ENCODE assay signal across 9 cellular contexts in the genomic region with DNA sequence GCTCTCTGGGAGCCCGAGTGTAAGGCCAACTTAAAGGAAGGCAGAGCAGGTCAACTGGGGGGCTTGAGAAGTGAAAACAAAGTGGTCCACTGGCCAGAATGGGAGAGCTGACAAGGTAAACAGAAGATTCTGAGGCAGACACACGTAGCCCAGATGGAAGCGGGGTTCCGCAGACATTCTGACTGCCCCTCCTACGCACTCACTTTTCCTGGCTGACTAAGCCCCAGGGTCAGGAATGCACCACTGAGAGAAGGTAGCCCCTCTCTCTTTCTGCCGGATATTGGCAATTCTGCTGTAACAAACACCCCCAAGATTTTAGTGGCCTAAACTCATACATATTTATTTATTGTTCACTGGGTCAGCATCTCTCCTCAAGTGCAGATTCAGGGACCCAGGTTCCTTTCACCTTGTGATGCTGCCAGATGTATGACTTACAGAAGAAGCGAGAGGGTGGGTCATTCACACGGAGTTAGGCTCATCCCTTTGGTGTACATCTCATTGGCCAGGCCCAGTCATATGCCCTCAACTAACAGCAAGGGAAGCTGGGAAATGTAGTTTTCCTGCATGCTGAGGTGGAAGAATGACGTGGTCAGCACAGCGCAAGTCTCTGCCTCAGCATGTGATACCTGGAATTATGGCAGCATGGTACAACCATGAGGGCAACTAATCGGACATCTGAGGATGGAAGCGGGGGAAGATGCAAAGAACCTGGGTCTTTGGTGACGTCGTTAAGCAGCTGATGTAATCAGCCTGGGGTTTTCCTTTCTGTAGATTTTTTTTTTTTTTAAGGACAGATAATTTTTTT. TPM values are rescaled to one million over a fixed set of nuclear protein-coding genes. Genes with fewer than 3 reads are reported as not detected.
DNase-seq lines count a peak whose midpoint lies in the region; ATAC-seq, FAIRE-seq and TF ChIP-seq lines count a peak whose summit lies in the region.
"Had no signal": no experiment of that assay in that cellular context is flagged by ENCODE, and none has a peak within 500 bp of the region (broad histone marks: within the 10 kb centered on the region; RNA-seq: fewer than 3 reads in every experiment).

No MANE protein-coding gene starts in this region.

- H4K20me1 ChIP-seq in SU-DHL-6 (ENCODE audit: low read depth, low read length) (no peaks in the 10 kb centered on the region), GM12878 (ENCODE audit: control insufficient read depth, insufficient read depth) (no peaks in the 10 kb centered on the region)

- H3K79me2 ChIP-seq in ACC112 (ENCODE audit: control insufficient read depth, insufficient read depth, low read length, unreplicated experiment) (no peaks in the 10 kb centered on the region), SU-DHL-6 (ENCODE audit: insufficient read depth, low read length) (no peaks in the 10 kb centered on the region), GM12878 (ENCODE audit: control insufficient read depth, insufficient read depth, low read length) (no peaks in the 10 kb centered on the region)
- H3K79me2 ChIP-seq: parathyroid adenoma had no signal

- peak; percentile 87 for DNase-seq in GM12878 (ENCODE audit: low read depth, low spot score)
- peak in 3 of 4 experiments; percentile 7 to 29 (median 21) for DNase-seq in stimulated activated CD4-positive, alpha-beta T cell treated with anti-CD3 and anti-CD28 coated beads, Interleukin-1b, Interleukin-23, amount 100 ng/mL, for 24 hours (ENCODE audit: low read depth in 4 of 4, low spot score in 1 of 4)
- DNase-seq in NK-92 treated with Interleukin-12 subunit alpha and Interleukin-12 subunit beta, amount 100 ng/mL, for 24 hours (lab: John Stamatoyannopoulos, UW), result no peak

- TF ChIP-seq CTCF in SU-DHL-6 (IDR thresholded peaks at IDR 0.05; ENCODE audit: insufficient read depth, low read length, poor library complexity, severe bottlenecking), result no peak
- TF ChIP-seq CTCF in GM12878 (IDR thresholded peaks at IDR 0.05 in 2 of 3, conservative IDR thresholded peaks at IDR 0.05 in 1 of 3; ENCODE audit: control insufficient read depth in 2 of 3, extremely low read depth in 1 of 3, insufficient read depth in 1 of 3, low read depth in 3 of 3, low read length in 3 of 3), result no peak

- peak overlapping the region; percentile 19 for H2AFZ ChIP-seq in ACC112 (ENCODE audit: low read length, unreplicated experiment)
- H2AFZ ChIP-seq in SU-DHL-6 (ENCODE audit: low read depth, low read length, severe bottlenecking), result peak overlapping the region; percentile 83
- H2AFZ ChIP-seq in GM12878 (ENCODE audit: control insufficient read depth, low read depth, low read length), result peak overlapping the region; percentile 89
- H2AFZ ChIP-seq: parathyroid adenoma had no signal

- H3K4me2 ChIP-seq in SU-DHL-6 (ENCODE audit: low read depth, low read length, poor library complexity, severe bottlenecking) (peak overlapping the region; percentile 40), GM12878 (ENCODE audit: control insufficient read depth, insufficient read depth) (peak overlapping the region; percentile 67)

- POLR2A ChIA-PET in GM12878 (lab: Charles Lee), result interaction anchor here (0.7 to 1.5 kb wide), 4 partner anchors 12 to 381 kb away, joined by 3 to 8 read pairs (median 4); no protein-coding TSS in a partner anchor

- H3K27me3 ChIP-seq in ACC112 (ENCODE audit: insufficient read depth, low read length) (no peaks in the 10 kb centered on the region), SU-DHL-6 (ENCODE audit: low read length) (no peaks in the 10 kb centered on the region), GM12878 (replicated peaks in 1 of 2; ENCODE audit: control insufficient read depth in 2 of 2, insufficient read depth in 2 of 2, low read length in 1 of 2) (no peaks in the 10 kb centered on the region), iPS-18a (ENCODE audit: control insufficient read depth, insufficient read depth, low read length) (no peaks in the 10 kb centered on the region)

- CTCF ChIA-PET in GM12878 (lab: Yijun Ruan, JAX), result interaction anchor here (0.6 kb wide), 1 partner anchor 52 kb away, joined by 3 read pairs; no protein-coding TSS in a partner anchor

- TF ChIP-seq EP300 in GM12878 (IDR thresholded peaks at IDR 0.05; ENCODE audit: borderline replicate concordance in 1 of 2, control insufficient read depth in 1 of 2, low read depth in 2 of 2, low read length in 2 of 2), result no peak

- H3K9me3 ChIP-seq in SU-DHL-6 (ENCODE audit: insufficient read depth, low read length), result no peaks in the 10 kb centered on the region
- H3K9me3 ChIP-seq in GM12878 (replicated peaks; ENCODE audit: control insufficient read depth, insufficient read depth, low read length), result no peaks in the 10 kb centered on the region
- no peaks in the 10 kb centered on the region for H3K9me3 ChIP-seq in iPS-18a (ENCODE audit: control insufficient read depth, low read depth, low read length)

- RAD21 ChIA-PET in GM12878 (lab: Charles Lee; ENCODE audit: unreplicated experiment), result interaction anchor here (0.7 to 1.2 kb wide), 4 partner anchors 10 to 53 kb away, joined by 3 to 4 read pairs (median 3); no protein-coding TSS in a partner anchor

- intact Hi-C loops in GM12878 (cut with micrococcal nuclease; ENCODE audit: unreplicated experiment), result no loop called here

- H3K36me3 ChIP-seq in ACC112 (ENCODE audit: insufficient read depth, low read length) (no peaks in the 10 kb centered on the region), SU-DHL-6 (ENCODE audit: low read length) (no peaks in the 10 kb centered on the region), GM12878 (ENCODE audit: control insufficient read depth in 2 of 2, insufficient read depth in 2 of 2, low read length in 1 of 2) (no peaks in the 10 kb centered on the region), iPS-18a (ENCODE audit: control insufficient read depth, low read depth, low read length) (no peaks in the 10 kb centered on the region)

- no peaks in the 10 kb centered on the region for H3K9me2 ChIP-seq in SU-DHL-6 (replicated peaks; ENCODE audit: insufficient read depth, low read length)

- in situ Hi-C loops in GM12878 (cut with MboI), result no loop called here

- H3K9ac ChIP-seq in SU-DHL-6 (ENCODE audit: low read length) (no peak overlapping the region), GM12878 (ENCODE audit: control insufficient read depth, insufficient read depth, low read length) (no peak overlapping the region), iPS-18a (ENCODE audit: low read length) (no peak overlapping the region)
- H3K9ac ChIP-seq: parathyroid adenoma had no signal

- H3K4me3 ChIP-seq in ACC112 (ENCODE audit: low read depth, low read length), result peak overlapping the region; percentile 38
- no peak overlapping the region for H3K4me3 ChIP-seq in SU-DHL-6 (ENCODE audit: insufficient read depth, low read length, poor library complexity, severe bottlenecking)
- H3K4me3 ChIP-seq in GM12878, result no peak overlapping the region
- H3K4me3 ChIP-seq in iPS-18a (ENCODE audit: low read length), result peak overlapping the region; percentile 33

- TF ChIP-seq POLR2A in GM12878 (IDR thresholded peaks at IDR 0.05; ENCODE audit: low read depth, low read length), result no peak

- peaks cover 23% of the 10 kb centered on the region for H3K4me1 ChIP-seq in ACC112 (ENCODE audit: control insufficient read depth, insufficient read depth, low read length, unreplicated experiment)
- peaks cover 14% of the 10 kb centered on the region; the same call in 1 of the 2 replicates for H3K4me1 ChIP-seq in GM12878 (ENCODE audit: control insufficient read depth, insufficient read depth, low read length)
- H3K4me1 ChIP-seq in iPS-18a (ENCODE audit: control insufficient read depth, low read depth, low read length), result peaks cover 3% of the 10 kb centered on the region
- H3K4me1 ChIP-seq: parathyroid adenoma had no signal

- SMC1A ChIA-PET in GM12878 (lab: Charles Lee; ENCODE audit: uncharacterized antibody, unreplicated experiment), result interaction anchor here (0.7 to 1.2 kb wide), 7 partner anchors 10 to 106 kb away, joined by 3 read pairs; no protein-coding TSS in a partner anchor

- no peaks in the 10 kb centered on the region for H3F3A ChIP-seq in SU-DHL-6 (ENCODE audit: insufficient read depth)

- TF ChIP-seq RAD21 in GM12878 (IDR thresholded peaks at IDR 0.05; ENCODE audit: insufficient read depth, low read depth, low read length), result no peak

- FAIRE-seq in GM12878 (lab: Jason Lieb, UNC), result peak; percentile 70

- ATAC-seq in GM19023 (IDR thresholded peaks at IDR 0.05; ENCODE audit: unreplicated experiment), result peak; percentile 92
- ATAC-seq in HG03342 (IDR thresholded peaks at IDR 0.05; ENCODE audit: unreplicated experiment), result peak; percentile 72
- peak; percentile 99 for ATAC-seq in GM12878

- H3K27ac ChIP-seq in ACC112 (ENCODE audit: low read depth, low read length) (no peak overlapping the region), SU-DHL-6 (ENCODE audit: low read depth, low read length) (no peak overlapping the region), GM12878 (ENCODE audit: control insufficient read depth, insufficient read depth) (peak overlapping the region; percentile 48; the same call in 1 of the 2 replicates), iPS-18a (ENCODE audit: low read length) (no peak overlapping the region)
- H3K27ac ChIP-seq: parathyroid adenoma had no signal

- BruUV-seq in GM12878 (replicated peaks; lab: Mats Ljungman, UMichigan), result no TSS peak

- WGBS in GM12878 (ENCODE audit: insufficient coverage, insufficient replicate concordance, low lambda C conversion rate, missing lambda C conversion rate), result 38% methylated on average over 14 of the region's 14 CpGs

RNA-seq across cellular contexts. Expression of gene MRPS6, which starts 43.5 kb away (rescaled TPM):
- 47.5 and 49.3 TPM in 2 replicates for total RNA-seq in GM12878 (2013; cell fraction: nucleolus; rRNA removed)
- total RNA-seq in GM12878 (2014; rRNA removed) (32.5 and 37.3 TPM in 2 replicates), GM12878 (2014; rRNA removed; fragmentation: Illumina TruSeq; extraction: Trizol) (39.8 and 41.0 TPM in 2 replicates), GM12878 (2021) (97.0 and 101 TPM in 2 replicates)
- 58.7 TPM for polyA plus RNA-seq in GM12878 (2011; ENCODE audit: low read depth)
- polyA plus RNA-seq in GM12878 (2011; rRNA removed) (45.1 and 61.3 TPM in 2 replicates), GM12878 (2014; fragmentation: Illumina TruSeq; extraction: Trizol) (107 TPM in 2 replicates), GM12878 (2014; fragmentation: Nextera tagmentation; extraction: Ambion mirVana) (10 to 100 TPM; 55.6 to 95.2 TPM), GM12878 (2014; rRNA removed) (61.5 and 85.5 TPM in 2 replicates), GM12878 (2016; fragmentation: Nextera tagmentation; extraction: Ambion mirVana) (100 to 1,000 TPM; 228 to 232 TPM)
- 39.0 and 43.6 TPM in 2 replicates for polyA plus RNA-seq in GM12878 (2011; cell fraction: cytosol; rRNA removed)
- polyA plus RNA-seq in GM12878 (2011; cell fraction: nucleus; rRNA removed), result 67.4 and 71.1 TPM in 2 replicates
- polyA plus RNA-seq in GM12878 (2012), result 74.7 and 85.0 TPM in 2 replicates
- 23.5 and 29.5 TPM in 2 replicates for polyA minus RNA-seq in GM12878 (2011; rRNA and poly(A)+ RNA removed)
- polyA minus RNA-seq in GM12878 (2011; cell fraction: cytosol; rRNA and poly(A)+ RNA removed), result 5.1 and 10.1 TPM in 2 replicates
- 46.3 and 56.4 TPM in 2 replicates for polyA minus RNA-seq in GM12878 (2011; cell fraction: nucleus; rRNA and poly(A)+ RNA removed)

RNA-seq across cellular contexts. Expression of gene SLC5A3, which starts 43.5 kb away (rescaled TPM):
- 279 and 285 TPM in 2 replicates for total RNA-seq in GM12878 (2013; cell fraction: nucleolus; rRNA removed)
- 17.5 and 22.0 TPM in 2 replicates for total RNA-seq in GM12878 (2014; rRNA removed)
- total RNA-seq in GM12878 (2014; rRNA removed; fragmentation: Illumina TruSeq; extraction: Trizol), result 21.4 and 25.7 TPM in 2 replicates
- total RNA-seq in GM12878 (2021), result 20.6 and 20.9 TPM in 2 replicates
- polyA plus RNA-seq in GM12878 (2011; ENCODE audit: low read depth), result 3.3 TPM
- 19.7 and 34.3 TPM in 2 replicates for polyA plus RNA-seq in GM12878 (2011; rRNA removed)
- polyA plus RNA-seq in GM12878 (2011; cell fraction: cytosol; rRNA removed), result 6.1 and 9.4 TPM in 2 replicates
- 19.8 and 25.4 TPM in 2 replicates for polyA plus RNA-seq in GM12878 (2011; cell fraction: nucleus; rRNA removed)
- polyA plus RNA-seq in GM12878 (2012), result 6.0 and 8.3 TPM in 2 replicates
- 14.7 and 18.7 TPM in 2 replicates for polyA plus RNA-seq in GM12878 (2014; fragmentation: Illumina TruSeq; extraction: Trizol)
- polyA plus RNA-seq in GM12878 (2014; fragmentation: Nextera tagmentation; extraction: Ambion mirVana), result 1 to 10 TPM; 3.3 to 4.7 TPM
- polyA plus RNA-seq in GM12878 (2014; rRNA removed), result 7.8 and 9.2 TPM in 2 replicates
- 1 to 10 TPM; 6.9 to 8.1 TPM for polyA plus RNA-seq in GM12878 (2016; fragmentation: Nextera tagmentation; extraction: Ambion mirVana)
- polyA minus RNA-seq in GM12878 (2011; rRNA and poly(A)+ RNA removed), result 39.7 and 42.4 TPM in 2 replicates
- 12.6 and 15.2 TPM in 2 replicates for polyA minus RNA-seq in GM12878 (2011; cell fraction: cytosol; rRNA and poly(A)+ RNA removed)
- polyA minus RNA-seq in GM12878 (2011; cell fraction: nucleus; rRNA and poly(A)+ RNA removed), result 58.9 and 71.1 TPM in 2 replicates

Comparison
In these comparisons a context has a peak if more than half of its experiments do, and no peak if none do; other contexts are left out.
1. H2AFZ ChIP-seq: peak in every context shown above with its lines; median percentile 89 in GM12878; 83 in SU-DHL-6; 19 in ACC112.
2. H3K4me3 ChIP-seq: peak in ACC112 (single experiment) and iPS-18a (single experiment); none in SU-DHL-6 (single experiment) and GM12878 (single experiment).
3. Peak in every context shown above with its lines, with median percentiles within 50 percentile points of each other: ATAC-seq.